ENCODE assay signal across 1 cellular context in the genomic region with DNA sequence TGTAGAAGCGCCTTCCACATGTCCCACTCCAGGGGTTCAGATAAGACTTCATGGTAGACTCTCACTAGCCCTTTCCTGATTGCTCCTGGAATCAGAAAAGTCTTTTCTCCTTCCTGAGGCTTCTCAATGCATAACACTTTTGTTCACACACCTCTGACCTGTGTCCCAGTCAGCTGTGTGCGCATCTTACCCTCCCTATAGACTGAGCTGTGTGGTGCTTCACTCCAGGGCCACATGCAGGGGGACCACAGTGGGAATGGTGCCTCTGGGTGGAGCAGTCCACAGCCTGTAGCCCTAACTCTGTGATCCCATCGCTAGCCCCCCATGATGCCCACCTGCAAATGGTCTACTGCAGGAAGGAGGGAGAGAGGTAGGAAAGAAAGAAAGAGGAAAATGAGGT.
TF ChIP-seq lines count a peak whose summit lies in the region.

No MANE protein-coding gene starts in this region.

TF ChIP-seq in IMR-90, 13 proteins besides CTCF, POLR2A, EP300 and RAD21 (continued from another document):
- TF ChIP-seq, protein P1, sequence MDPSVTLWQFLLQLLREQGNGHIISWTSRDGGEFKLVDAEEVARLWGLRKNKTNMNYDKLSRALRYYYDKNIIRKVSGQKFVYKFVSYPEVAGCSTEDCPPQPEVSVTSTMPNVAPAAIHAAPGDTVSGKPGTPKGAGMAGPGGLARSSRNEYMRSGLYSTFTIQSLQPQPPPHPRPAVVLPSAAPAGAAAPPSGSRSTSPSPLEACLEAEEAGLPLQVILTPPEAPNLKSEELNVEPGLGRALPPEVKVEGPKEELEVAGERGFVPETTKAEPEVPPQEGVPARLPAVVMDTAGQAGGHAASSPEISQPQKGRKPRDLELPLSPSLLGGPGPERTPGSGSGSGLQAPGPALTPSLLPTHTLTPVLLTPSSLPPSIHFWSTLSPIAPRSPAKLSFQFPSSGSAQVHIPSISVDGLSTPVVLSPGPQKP (IDR thresholded peaks at IDR 0.05; ENCODE audit: borderline replicate concordance, low read depth, low read length) = no peak
- no peak for TF ChIP-seq MXI1 (IDR thresholded peaks at IDR 0.05; ENCODE audit: borderline replicate concordance, low read depth, low read length)
- no peak for TF ChIP-seq MAZ (IDR thresholded peaks at IDR 0.05; ENCODE audit: borderline replicate concordance, low read depth, low read length)
- TF ChIP-seq CEBPB (IDR thresholded peaks at IDR 0.05; ENCODE audit: low read depth, low read length) = no peak
- TF ChIP-seq MAFK (IDR thresholded peaks at IDR 0.05; ENCODE audit: low read depth, low read length) = no peak
- TF ChIP-seq NFE2L2 (IDR thresholded peaks at IDR 0.05; ENCODE audit: low read depth, low read length) = no peak
- no peak for TF ChIP-seq FOS (IDR thresholded peaks at IDR 0.05; ENCODE audit: low read depth, low read length)
- TF ChIP-seq, protein P2, sequence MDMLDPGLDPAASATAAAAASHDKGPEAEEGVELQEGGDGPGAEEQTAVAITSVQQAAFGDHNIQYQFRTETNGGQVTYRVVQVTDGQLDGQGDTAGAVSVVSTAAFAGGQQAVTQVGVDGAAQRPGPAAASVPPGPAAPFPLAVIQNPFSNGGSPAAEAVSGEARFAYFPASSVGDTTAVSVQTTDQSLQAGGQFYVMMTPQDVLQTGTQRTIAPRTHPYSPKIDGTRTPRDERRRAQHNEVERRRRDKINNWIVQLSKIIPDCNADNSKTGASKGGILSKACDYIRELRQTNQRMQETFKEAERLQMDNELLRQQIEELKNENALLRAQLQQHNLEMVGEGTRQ (IDR thresholded peaks at IDR 0.05; ENCODE audit: low read depth, low read length) = no peak
- TF ChIP-seq RFX5 (IDR thresholded peaks at IDR 0.05; ENCODE audit: low read depth, low read length) = no peak
